Comparison of ENCODE assay signal across 8 cellular contexts in genomic region chr9:135500525-135501260, GRCh38. TPM values are rescaled to one million over a fixed set of nuclear protein-coding genes. Genes with fewer than 3 reads are reported as not detected.
A peak's percentile ranks its signal among the peaks of the same experiment; 100 is the strongest.
DNase-seq lines count a peak whose midpoint lies in the region; ATAC-seq lines count a peak whose summit lies in the region.

TSS of gene MRPS2 (plus strand) at chr9:135500682. CDS start at chr9:135500711, 29 bp downstream.

- CTCF ChIA-PET in activated CD8-positive, alpha-beta T cell treated with anti-CD3 and anti-CD28 coated beads, Interleukin-2, amount 10 ng/mL, durations not matched to agents 7 days and 5 days (lab: Charles Lee), result no interaction called here

- peaks cover 3% of the 10 kb centered on the region for H3K27me3 Mint-ChIP-seq in activated CD8-positive, alpha-beta T cell treated with anti-CD3 and anti-CD28 coated beads, Interleukin-2, amount 10 ng/mL, durations not matched to agents 7 days and 5 days (ENCODE audit: low read depth)

- DNase-seq in AG20443 (ENCODE audit: low spot score), result peak; percentile 96
- peak; percentile 92 for DNase-seq in NCI-H748 (lab: John Stamatoyannopoulos, UW; ENCODE audit: unreplicated experiment)
- peak; percentile 87 for DNase-seq in activated CD8-positive, alpha-beta T cell treated with anti-CD3 and anti-CD28 coated beads, Interleukin-2, amount 10 ng/mL, durations not matched to agents 7 days and 5 days
- DNase-seq in effector CD4-positive, alpha-beta T cell, result peak; percentile 73
- DNase-seq in medulla oblongata (ENCODE audit: extremely low spot score), result peak; percentile 90
- peak; percentile 71 to 80 (median 75) for DNase-seq in stimulated activated CD4-positive, alpha-beta T cell treated with anti-CD3 and anti-CD28 coated beads, TNF-alpha, amount 100 ng/mL, for 48 hours (ENCODE audit: low read depth in 3 of 3)

- POLR2A ChIA-PET in activated CD8-positive, alpha-beta T cell treated with anti-CD3 and anti-CD28 coated beads, Interleukin-2, amount 10 ng/mL, durations not matched to agents 7 days and 5 days (lab: Charles Lee), result no interaction called here

- no peaks in the 10 kb centered on the region for H3K9me3 Mint-ChIP-seq in activated CD8-positive, alpha-beta T cell treated with anti-CD3 and anti-CD28 coated beads, Interleukin-2, amount 10 ng/mL, durations not matched to agents 7 days and 5 days (ENCODE audit: insufficient read depth)

- peaks cover 14% of the 10 kb centered on the region for H3K36me3 Mint-ChIP-seq in activated CD8-positive, alpha-beta T cell treated with anti-CD3 and anti-CD28 coated beads, Interleukin-2, amount 10 ng/mL, durations not matched to agents 7 days and 5 days (ENCODE audit: low read depth)

- ATAC-seq in GM19023 (IDR thresholded peaks at IDR 0.05; ENCODE audit: unreplicated experiment) (peak; percentile 86), HG03342 (IDR thresholded peaks at IDR 0.05; ENCODE audit: unreplicated experiment) (peak; percentile 81)
- peak; percentile 95 for ATAC-seq in activated CD8-positive, alpha-beta T cell treated with anti-CD3 and anti-CD28 coated beads, Interleukin-2, amount 10 ng/mL, durations not matched to agents 7 days and 5 days

- peak within 1 kb of the TSS; percentile 93 for H3K27ac Mint-ChIP-seq in activated CD8-positive, alpha-beta T cell treated with anti-CD3 and anti-CD28 coated beads, Interleukin-2, amount 10 ng/mL, durations not matched to agents 7 days and 5 days

- H3K4me3 Mint-ChIP-seq in activated CD8-positive, alpha-beta T cell treated with anti-CD3 and anti-CD28 coated beads, Interleukin-2, amount 10 ng/mL, durations not matched to agents 7 days and 5 days, result peak within 1 kb of the TSS; percentile 88

- peaks cover 18% of the 10 kb centered on the region for H3K4me1 Mint-ChIP-seq in activated CD8-positive, alpha-beta T cell treated with anti-CD3 and anti-CD28 coated beads, Interleukin-2, amount 10 ng/mL, durations not matched to agents 7 days and 5 days (ENCODE audit: low read depth)

RNA-seq across cellular contexts. Expression of gene MRPS2, which starts in this region (rescaled TPM):
- total RNA-seq in activated CD8-positive, alpha-beta T cell treated with anti-CD3 and anti-CD28 coated beads, Interleukin-2, amount 10 ng/mL, durations not matched to agents 7 days and 5 days, result 10 to 100 TPM; 28.4 to 32.9 TPM

Comparison
In these comparisons a context has a peak if more than half of its experiments do, and no peak if none do; other contexts are left out.
1. Peak in every context shown above with its lines: DNase-seq and ATAC-seq.